1 cellular context compared by ENCODE assay signal in the genomic region with DNA sequence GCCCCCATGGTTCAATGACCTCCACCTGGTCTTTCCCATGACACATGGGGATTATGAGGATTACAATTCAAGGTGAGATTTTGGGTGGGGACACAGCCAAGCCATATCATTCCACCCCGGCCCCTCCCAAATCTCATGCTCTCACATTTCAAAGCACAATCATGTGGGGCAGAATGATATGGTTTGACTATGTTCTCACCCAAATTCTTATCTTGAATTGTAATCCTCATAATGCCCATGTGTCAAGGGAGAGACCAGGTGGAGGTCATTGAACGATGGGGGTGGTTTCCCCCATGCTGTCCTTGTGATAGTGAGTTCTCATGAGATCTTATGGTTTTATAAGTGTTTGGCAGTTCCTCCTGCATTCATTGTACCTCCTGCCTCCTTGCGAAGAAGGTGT.
TF ChIP-seq lines count a peak whose summit lies in the region.

No MANE protein-coding gene starts in this region.

TF ChIP-seq in HEK293, 187 proteins besides CTCF, POLR2A, EP300 and RAD21 (continued from another document):
- no peak for TF ChIP-seq ZNF585B (tag by site-specific recombination; IDR thresholded peaks at IDR 0.05)
- TF ChIP-seq ZNF23 (tag by site-specific recombination; IDR thresholded peaks at IDR 0.05; ENCODE audit: borderline replicate concordance), result no peak
- no peak for TF ChIP-seq ZNF747 (tag by site-specific recombination; IDR thresholded peaks at IDR 0.05)
- TF ChIP-seq ZNF600 (tag by site-specific recombination; IDR thresholded peaks at IDR 0.05), result no peak
- TF ChIP-seq ZIC2 (tag by site-specific recombination; IDR thresholded peaks at IDR 0.05), result peak; percentile 12; the same call in 1 of the 2 replicates
TF ChIP-seq in HEK293: peak in this region for 3.
